18 cellular contexts compared by ENCODE assay signal in the genomic region with DNA sequence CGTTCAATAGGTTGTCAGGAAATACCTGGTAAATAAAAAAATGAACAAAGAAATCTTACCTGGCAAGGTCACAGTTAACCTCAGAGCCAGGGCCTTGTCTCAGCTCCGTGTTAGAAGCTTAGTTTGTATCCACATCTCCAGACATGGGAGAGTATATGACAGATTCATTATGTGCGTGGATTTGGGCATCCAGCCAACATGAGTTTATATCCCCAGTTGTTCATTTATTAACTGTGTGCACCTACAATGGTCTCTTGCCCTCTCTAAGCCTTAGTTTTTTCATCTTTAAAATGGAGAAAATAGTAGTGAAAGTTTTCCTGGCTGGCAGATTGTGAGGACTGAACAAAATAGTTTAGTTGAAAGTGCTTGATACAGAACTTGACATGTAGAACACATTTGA.
"Had no signal": no experiment of that assay in that cellular context is flagged by ENCODE, and none has a peak within 500 bp of the region (broad histone marks: within the 10 kb centered on the region; RNA-seq: fewer than 3 reads in every experiment).

No MANE protein-coding gene starts in this region.

- H3K27ac ChIP-seq: breast epithelium, hepatocyte, neutrophil, pancreas, psoas muscle, right atrium auricular region had no signal

- H3K27me3 ChIP-seq: breast epithelium, hepatocyte, neutrophil, pancreas, right atrium auricular region had no signal

- H3K79me2 ChIP-seq: hepatocyte had no signal

- ATAC-seq: esophagus mucosa; pancreas; psoas muscle; stimulated activated naive CD8-positive, alpha-beta T cell treated with anti-CD3 and anti-CD28 coated beads, Interleukin-15, Interleukin-2, amounts not matched to agents 100 U/mL and 50 U/mL, for 24 hours had no signal

- H3K4me2 ChIP-seq: hepatocyte had no signal

- H3K4me1 ChIP-seq: breast epithelium, pancreas, psoas muscle, right atrium auricular region had no signal

- DNase-seq: activated CD4-positive, alpha-beta memory T cell treated with anti-CD3 and anti-CD28 coated beads for 36 hours; activated CD4-positive, alpha-beta T cell treated with anti-CD3 and anti-CD28 coated beads for 48 hours; activated CD4-positive, CD25-positive, alpha-beta regulatory T cell; activated naive CD4-positive, alpha-beta T cell treated with Interleukin-2 at 50 U/mL for 16 hours; activated naive CD8-positive, alpha-beta T cell treated with anti-CD3 and anti-CD28 coated beads for 36 hours; activated T-cell treated with anti-CD3 and anti-CD28 coated beads, Interleukin-2, amount 50 U/mL, for 48 hours; effector memory CD4-positive, alpha-beta T cell; glutamatergic neuron; pancreas; psoas muscle; stimulated activated CD4-positive, alpha-beta T cell treated with anti-CD3 and anti-CD28 coated beads, Interleukin-4, amount 100 ng/mL, for 4 hours; stimulated activated naive CD8-positive, alpha-beta T cell treated with anti-CD3 and anti-CD28 coated beads, Interleukin-15, Interleukin-2, amounts not matched to agents 100 U/mL and 50 U/mL, for 24 hours had no signal

- H3K9me3 ChIP-seq: breast epithelium, neutrophil, pancreas, psoas muscle, right atrium auricular region had no signal

- H3K36me3 ChIP-seq: breast epithelium, neutrophil, pancreas, right atrium auricular region had no signal

- H3K4me3 ChIP-seq: breast epithelium, hepatocyte, pancreas, psoas muscle, right atrium auricular region had no signal

- H2AFZ ChIP-seq: hepatocyte had no signal

- FAIRE-seq: astrocyte, pancreas had no signal
